20 cellular contexts compared by ENCODE assay signal in the genomic region with DNA sequence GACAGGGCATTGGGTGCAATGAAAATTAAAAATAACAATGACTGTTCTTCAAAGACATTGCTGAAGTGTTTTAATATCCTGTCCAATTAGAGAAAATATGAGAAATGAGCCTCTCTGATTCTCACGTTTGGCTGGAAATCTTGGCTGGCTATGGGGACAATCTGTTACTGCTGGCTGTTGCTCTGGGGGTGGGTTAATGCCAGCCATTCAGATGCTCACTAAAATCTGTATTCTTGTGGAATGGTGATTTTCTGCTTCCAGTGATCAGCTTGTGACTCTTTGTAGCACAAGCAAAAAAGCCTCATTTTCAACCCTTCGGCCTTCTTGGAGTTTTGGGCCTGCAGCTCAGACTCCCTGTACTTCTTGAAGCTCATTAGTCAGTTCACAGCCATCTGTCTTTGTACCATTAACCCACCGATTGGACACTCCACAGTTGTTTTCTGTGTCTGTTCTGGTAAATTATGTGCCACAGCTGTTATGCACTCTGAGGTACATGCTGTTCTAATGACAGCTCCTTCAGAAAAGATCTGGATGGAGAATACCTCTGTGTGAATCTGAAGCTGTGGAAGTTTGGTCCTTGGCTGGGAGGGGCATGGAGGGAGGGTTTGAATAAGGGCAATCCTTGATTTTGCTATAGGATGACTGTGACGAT.
A peak's percentile ranks its signal among the peaks of the same experiment; 100 is the strongest.
DNase-seq lines count a peak whose midpoint lies in the region; ATAC-seq, FAIRE-seq and TF ChIP-seq lines count a peak whose summit lies in the region.
"Had no signal": no experiment of that assay in that cellular context is flagged by ENCODE, and none has a peak within 500 bp of the region (broad histone marks: within the 10 kb centered on the region; RNA-seq: fewer than 3 reads in every experiment).

No MANE protein-coding gene starts in this region.

- peak; percentile 90 for DNase-seq in NCI-H1694 (lab: John Stamatoyannopoulos, UW)
- peak; percentile 27 for DNase-seq in SK-N-DZ (ENCODE audit: low spot score)
- DNase-seq in inferior parietal cortex (ENCODE audit: extremely low spot score), result peak; percentile 38
- peak; percentile 54 for DNase-seq in superior temporal gyrus (ENCODE audit: extremely low spot score)
- no peak for DNase-seq in RWPE1 (ENCODE audit: low spot score)
- no peak for DNase-seq in D721Med (ENCODE audit: insufficient read length, low spot score)
- DNase-seq: activated CD4-positive, alpha-beta T cell treated with anti-CD3 and anti-CD28 coated beads for 1 hour; activated naive CD4-positive, alpha-beta T cell treated with anti-CD3 and anti-CD28 coated beads, Interleukin-2, amount 10 ng/mL, durations not matched to agents 7 days and 5 days; activated T-cell treated with anti-CD3 and anti-CD28 coated beads, Interleukin-2, amount 50 U/mL, for 72 hours; foreskin melanocyte; lower lobe of right lung; MG63; NCI-H1436; NCI-H748 treated with DMSO at 0.1 percent for 48 hours had no signal

- ATAC-seq in HG02642 (IDR thresholded peaks at IDR 0.05; ENCODE audit: poor library complexity, unreplicated experiment), result no peak
- ATAC-seq: activated T-cell treated with anti-CD3 and anti-CD28 coated beads, Interleukin-2, amount 50 U/mL, for 72 hours; lower lobe of right lung had no signal

- POLR2A ChIA-PET in RWPE1 (lab: Yijun Ruan, JAX; ENCODE audit: low non-redundant PET), result no interaction called here

- no peak for FAIRE-seq in D721Med (lab: Jason Lieb, UNC)
- FAIRE-seq: GM18507, keratinocyte, TTC549 had no signal

- no peak for TF ChIP-seq CTCF in RWPE1 (conservative IDR thresholded peaks at IDR 0.05; ENCODE audit: low read depth)
- TF ChIP-seq CTCF in D721Med (IDR thresholded peaks at IDR 0.05; ENCODE audit: insufficient read depth, missing control alignments), result no peak

- no peak overlapping the region for H3K27ac ChIP-seq in RWPE1
- H3K27ac ChIP-seq: cardiac muscle cell, epithelial cell of prostate, lower lobe of right lung had no signal

- CTCF ChIA-PET in RWPE1 (lab: Yijun Ruan, JAX), result interaction anchor here (0.6 kb wide), 1 partner anchor 624 kb away, joined by 3 read pairs; no protein-coding TSS in a partner anchor

Comparison
In these comparisons a context has a peak if more than half of its experiments do, and no peak if none do; other contexts are left out.
1. DNase-seq: peak in NCI-H1694 (single experiment), SK-N-DZ (single experiment), inferior parietal cortex (single experiment) and superior temporal gyrus (single experiment); none in RWPE1 (single experiment) and D721Med (single experiment).